Comparison of ENCODE assay signal across 1 cellular context in genomic region chr1:98557808-98558390, GRCh38.
TF ChIP-seq lines count a peak whose summit lies in the region.

No MANE protein-coding gene starts in this region.

TF ChIP-seq in GM23338, 12 proteins besides CTCF, POLR2A, EP300 and RAD21 (continued from another document):
- TF ChIP-seq ZNF462 (CRISPR knock-in tag; IDR thresholded peaks at IDR 0.05) (no peak), ETS1 (IDR thresholded peaks at IDR 0.05) (no peak), EZH2phosphoT487 (IDR thresholded peaks at IDR 0.05; ENCODE audit: unreplicated experiment) (no peak), NANOG (IDR thresholded peaks at IDR 0.05; ENCODE audit: borderline replicate concordance) (no peak), ZNF114 (CRISPR knock-in tag; IDR thresholded peaks at IDR 0.05) (no peak)
TF ChIP-seq in GM23338: peak in this region for 0.
